ENCODE assay signal across 12 cellular contexts in genomic region chr10:22598488-22598887, GRCh38.
DNase-seq lines count a peak whose midpoint lies in the region; TF ChIP-seq lines count a peak whose summit lies in the region.
"Had no signal": no experiment of that assay in that cellular context is flagged by ENCODE, and none has a peak within 500 bp of the region (broad histone marks: within the 10 kb centered on the region; RNA-seq: fewer than 3 reads in every experiment).

No MANE protein-coding gene starts in this region.

- H3K4me2 ChIP-seq in neural progenitor cell = no peak overlapping the region

- H3K4me1 ChIP-seq in neural progenitor cell = peaks cover 22% of the 10 kb centered on the region

- H3K79me2 ChIP-seq in neural progenitor cell (ENCODE audit: low read depth) = no peaks in the 10 kb centered on the region

- H3K27ac Mint-ChIP-seq in chondrocyte (ENCODE audit: unreplicated experiment) (peak overlapping the region; percentile 80), neural progenitor cell (peak overlapping the region; percentile 28)

- no peaks in the 10 kb centered on the region for H3K27me3 ChIP-seq in neural progenitor cell

- no peak overlapping the region for H2AFZ ChIP-seq in neural progenitor cell (replicated peaks)

- H3K9me3 Mint-ChIP-seq in chondrocyte (ENCODE audit: low read depth) (no peaks in the 10 kb centered on the region), neural progenitor cell (no peaks in the 10 kb centered on the region)

- no peak overlapping the region for H3K4me3 Mint-ChIP-seq in chondrocyte (ENCODE audit: unreplicated experiment)
- no peak overlapping the region for H3K4me3 Mint-ChIP-seq in neural progenitor cell

- no peaks in the 10 kb centered on the region for H3K9me3 ChIP-seq in neural progenitor cell (ENCODE audit: low read depth)

- DNase-seq in D341Med (ENCODE audit: low spot score) (peak; percentile 54), NCI-H82 treated with DMSO at 0.1 percent for 48 hours (lab: John Stamatoyannopoulos, UW; ENCODE audit: unreplicated experiment) (peak; percentile 72), chondrocyte (ENCODE audit: low spot score) (no peak), neural progenitor cell (ENCODE audit: low spot score) (no peak), iPS-NIHi11 (ENCODE audit: low spot score) (no peak), glomerular visceral epithelial cell (ENCODE audit: extremely low spot score) (no peak), NCI-H345 (lab: John Stamatoyannopoulos, UW) (no peak)
- DNase-seq: activated gamma-delta T cell; NCI-H1105 treated with DMSO at 0.1 percent for 48 hours; NCI-H526; posterior cingulate gyrus; stimulated activated naive CD4-positive, alpha-beta T cell had no signal

- H3K4me3 ChIP-seq in neural progenitor cell = no peak overlapping the region

- H3K4me1 Mint-ChIP-seq in chondrocyte (ENCODE audit: low read depth) (peaks cover 28% of the 10 kb centered on the region), neural progenitor cell (peaks cover 45% of the 10 kb centered on the region)

- no peak overlapping the region for H3K27ac ChIP-seq in neural progenitor cell

- no peak for TF ChIP-seq CTCF in chondrocyte (IDR thresholded peaks at IDR 0.05)
- no peak for TF ChIP-seq CTCF in neural progenitor cell (IDR thresholded peaks at IDR 0.05)

- H4K20me1 ChIP-seq in neural progenitor cell (ENCODE audit: low read depth) = no peaks in the 10 kb centered on the region

- H3K36me3 ChIP-seq in neural progenitor cell = no peaks in the 10 kb centered on the region

- H3F3A ChIP-seq in neural progenitor cell (ENCODE audit: low read depth) = no peaks in the 10 kb centered on the region

- H3K27me3 Mint-ChIP-seq in chondrocyte (ENCODE audit: low read depth) = no peaks in the 10 kb centered on the region
- H3K27me3 Mint-ChIP-seq in neural progenitor cell (ENCODE audit: insufficient read depth, low read depth) = no peaks in the 10 kb centered on the region

- H3K36me3 Mint-ChIP-seq in chondrocyte (ENCODE audit: low read depth) (peaks cover 2% of the 10 kb centered on the region), neural progenitor cell (peaks cover 3% of the 10 kb centered on the region)

- no peak overlapping the region for H3K9ac ChIP-seq in neural progenitor cell

Comparison
In these comparisons a context has a peak if more than half of its experiments do, and no peak if none do; other contexts are left out.
1. DNase-seq: peak in D341Med (single experiment) and NCI-H82 treated with DMSO at 0.1 percent for 48 hours (single experiment); none in chondrocyte (single experiment), neural progenitor cell (single experiment), iPS-NIHi11 (single experiment), glomerular visceral epithelial cell (single experiment) and NCI-H345 (single experiment).